1 cellular context compared by ENCODE assay signal in genomic region chr15:100947760-100948429, GRCh38.
TF ChIP-seq lines count a peak whose summit lies in the region.

No MANE protein-coding gene starts in this region.

TF ChIP-seq in GM23338, 12 proteins besides CTCF, POLR2A, EP300 and RAD21 (continued from another document):
- TF ChIP-seq ETS1 (IDR thresholded peaks at IDR 0.05) (no peak), NANOG (IDR thresholded peaks at IDR 0.05; ENCODE audit: borderline replicate concordance) (no peak), ZNF114 (CRISPR knock-in tag; IDR thresholded peaks at IDR 0.05) (no peak), STAT1 (IDR thresholded peaks at IDR 0.05; ENCODE audit: unreplicated experiment) (no peak), JUNB (IDR thresholded peaks at IDR 0.05; ENCODE audit: unreplicated experiment) (no peak), REST (IDR thresholded peaks at IDR 0.05; ENCODE audit: unreplicated experiment) (no peak), EZH2phosphoT487 (IDR thresholded peaks at IDR 0.05; ENCODE audit: unreplicated experiment) (no peak)
